Comparison of ENCODE assay signal across 13 cellular contexts in the genomic region with DNA sequence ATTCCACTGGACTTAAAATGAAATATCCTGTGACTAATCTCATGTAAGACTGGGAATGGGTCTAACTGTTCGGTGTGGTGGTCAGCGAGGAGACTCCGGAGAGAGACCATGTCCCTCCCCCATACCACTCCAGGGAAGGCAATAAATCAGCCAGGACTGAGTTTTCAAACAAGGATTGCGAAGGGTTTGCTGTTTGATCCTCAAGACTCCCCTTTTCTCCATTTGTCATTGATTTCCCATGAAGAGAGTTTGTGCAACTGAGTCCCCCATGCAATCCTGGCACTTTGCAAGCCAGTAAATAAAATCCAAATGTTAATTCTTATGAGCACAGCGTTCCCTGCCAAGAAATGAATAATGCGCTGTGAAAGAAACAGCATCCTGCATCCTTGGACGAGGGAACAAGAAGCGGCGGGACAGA.
"Had no signal": no experiment of that assay in that cellular context is flagged by ENCODE, and none has a peak within 500 bp of the region (broad histone marks: within the 10 kb centered on the region; RNA-seq: fewer than 3 reads in every experiment).

No MANE protein-coding gene starts in this region.

- ATAC-seq: activated T-helper 17 cell treated with anti-CD3 and anti-CD28 coated beads, Interleukin-2, amount 50 U/mL, for 72 hours; naive thymus-derived CD4-positive, alpha-beta T cell had no signal

- H3K4me3 ChIP-seq: esophagus muscularis mucosa, hepatocyte, lung, stomach, tibial nerve had no signal

- DNase-seq: activated CD4-positive, alpha-beta T cell treated with anti-CD3 and anti-CD28 coated beads, Interleukin-2, amount 50 U/mL, for 1 hour; activated T-cell treated with anti-CD3 and anti-CD28 coated beads for 4 hours; kidney; naive thymus-derived CD4-positive, alpha-beta T cell; SHP77 treated with DMSO at 0.1 percent for 48 hours; stimulated activated CD4-positive, alpha-beta T cell treated with anti-CD3 and anti-CD28 coated beads, Interleukin-2, amount 100 ng/mL, for 48 hours; stomach; T-helper 2 cell had no signal

- H3K27me3 ChIP-seq: hepatocyte, stomach, tibial nerve had no signal

- H3K27ac ChIP-seq: hepatocyte had no signal

- H3K36me3 ChIP-seq: esophagus muscularis mucosa, stomach, tibial nerve had no signal
